8 cellular contexts compared by ENCODE assay signal in the genomic region with DNA sequence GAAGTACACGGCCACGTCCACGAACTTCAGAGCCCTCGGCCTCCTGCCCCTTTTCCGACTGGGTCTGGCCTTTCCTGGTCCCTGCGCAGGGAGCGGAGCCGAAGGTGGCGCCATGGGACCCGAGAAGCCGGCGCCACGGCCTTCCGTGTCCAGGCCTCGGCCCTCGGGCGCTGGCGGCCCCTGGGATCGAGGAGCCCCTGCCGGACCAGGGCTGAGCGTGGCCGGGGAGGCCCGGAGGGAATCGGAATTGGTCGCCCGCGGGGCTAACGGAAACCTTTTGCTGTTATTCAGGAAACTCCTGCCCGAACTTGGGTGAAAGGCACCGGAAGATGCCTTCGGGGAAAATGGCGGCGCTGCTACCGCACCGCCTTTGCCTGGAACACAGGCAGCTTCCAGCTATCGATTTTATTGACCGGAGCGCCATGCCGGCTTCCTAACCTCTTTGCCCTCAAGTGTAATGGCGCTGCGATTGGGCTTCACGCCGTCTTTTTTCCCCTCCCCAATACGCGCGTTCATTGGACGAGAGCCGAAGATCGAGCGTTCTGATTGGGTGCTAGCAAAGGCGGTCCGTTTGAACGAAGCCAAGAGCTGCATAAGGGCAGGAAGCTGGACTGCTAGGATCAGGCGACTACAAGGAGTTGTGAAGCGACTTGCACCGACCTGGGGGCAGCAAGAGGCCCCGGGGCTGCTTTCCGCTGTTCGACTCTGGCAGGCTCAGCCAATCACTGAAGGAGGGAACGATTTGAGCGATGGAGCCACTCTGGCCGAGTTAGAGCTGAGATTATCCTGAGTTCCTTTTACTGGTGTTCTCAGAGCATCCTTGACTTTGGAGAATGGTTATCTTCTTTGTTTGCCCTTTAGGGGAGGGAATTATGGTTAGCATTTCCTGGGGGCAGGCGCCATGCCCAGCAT. TPM values are rescaled to one million over a fixed set of nuclear protein-coding genes. Genes with fewer than 3 reads are reported as not detected.
A peak's percentile ranks its signal among the peaks of the same experiment; 100 is the strongest.
DNase-seq lines count a peak whose midpoint lies in the region; FAIRE-seq and TF ChIP-seq lines count a peak whose summit lies in the region.

A gene (minus strand): TSS at position 462 of the 912 bp plus-strand sequence. CDS start 348 bp downstream, at position 114.

- H3K9me3 Mint-ChIP-seq in nephron: no peaks in the 10 kb centered on the region
- H3K9me3 Mint-ChIP-seq in stimulated activated naive CD8-positive, alpha-beta T cell treated with anti-CD3 and anti-CD28 coated beads, Interleukin-15, Interleukin-2, amounts not matched to agents 100 ng/mL and 50 ng/mL, for 24 hours: no peaks in the 10 kb centered on the region

- TF ChIP-seq CTCF in fibroblast of the aortic adventitia (IDR thresholded peaks at IDR 0.05; ENCODE audit: insufficient read depth, low read length) (no peak), nephron (IDR thresholded peaks at IDR 0.05; ENCODE audit: unreplicated experiment in 3 of 3) (no peak)

- H3K27ac Mint-ChIP-seq in nephron: peak within 1 kb of the TSS; percentile 98 to 99 (median 98)
- H3K27ac Mint-ChIP-seq in stimulated activated naive CD8-positive, alpha-beta T cell treated with anti-CD3 and anti-CD28 coated beads, Interleukin-15, Interleukin-2, amounts not matched to agents 100 ng/mL and 50 ng/mL, for 24 hours: peak within 1 kb of the TSS; percentile 96

- peak; percentile 77 for FAIRE-seq in H54 (lab: Jason Lieb, UNC)

- peaks cover 22% of the 10 kb centered on the region for H3K36me3 Mint-ChIP-seq in nephron (ENCODE audit: low read depth)
- H3K36me3 Mint-ChIP-seq in stimulated activated naive CD8-positive, alpha-beta T cell treated with anti-CD3 and anti-CD28 coated beads, Interleukin-15, Interleukin-2, amounts not matched to agents 100 ng/mL and 50 ng/mL, for 24 hours (ENCODE audit: low read depth): peaks cover 22% of the 10 kb centered on the region

- H3K4me3 ChIP-seq in fibroblast of the aortic adventitia (ENCODE audit: low read depth, low read length): peak within 1 kb of the TSS; percentile 89

- peak; percentile 97 for DNase-seq in EL
- peak; percentile 92 for DNase-seq in H54 (ENCODE audit: insufficient read length, low spot score)
- peak; percentile 91 for DNase-seq in M059J (ENCODE audit: low read depth)
- peak; percentile 98 for DNase-seq in SHP77 (lab: John Stamatoyannopoulos, UW)
- DNase-seq in activated effector memory CD4-positive, alpha-beta T cell treated with Interleukin-2 at 50 U/mL for 16 hours: peak; percentile 92
- DNase-seq in fibroblast of the aortic adventitia (ENCODE audit: low read depth): peak; percentile 98

- TF ChIP-seq POLR2A in H54 (IDR thresholded peaks at IDR 0.05; ENCODE audit: low read depth, low read length): peak; percentile 39; the same call in 1 of the 2 replicates

- H3K4me3 Mint-ChIP-seq in nephron: peak within 1 kb of the TSS; percentile 88 to 94 (median 90)
- peak within 1 kb of the TSS; percentile 84 for H3K4me3 Mint-ChIP-seq in stimulated activated naive CD8-positive, alpha-beta T cell treated with anti-CD3 and anti-CD28 coated beads, Interleukin-15, Interleukin-2, amounts not matched to agents 100 ng/mL and 50 ng/mL, for 24 hours

- no peaks in the 10 kb centered on the region for H3K27me3 Mint-ChIP-seq in nephron (ENCODE audit: low read depth)
- H3K27me3 Mint-ChIP-seq in stimulated activated naive CD8-positive, alpha-beta T cell treated with anti-CD3 and anti-CD28 coated beads, Interleukin-15, Interleukin-2, amounts not matched to agents 100 ng/mL and 50 ng/mL, for 24 hours: no peaks in the 10 kb centered on the region

- peaks cover 6% of the 10 kb centered on the region for H3K4me1 Mint-ChIP-seq in nephron
- H3K4me1 Mint-ChIP-seq in stimulated activated naive CD8-positive, alpha-beta T cell treated with anti-CD3 and anti-CD28 coated beads, Interleukin-15, Interleukin-2, amounts not matched to agents 100 ng/mL and 50 ng/mL, for 24 hours (ENCODE audit: low read depth): peaks cover 20% of the 10 kb centered on the region

RNA-seq across cellular contexts. Expression of the gene that starts here (rescaled TPM):
- total RNA-seq in M059J (2014; rRNA removed; shearing (Covaris generic)): 9.9 and 12.7 TPM in 2 replicates
- total RNA-seq in fibroblast of the aortic adventitia (ENCODE audit: low replicate concordance): 7.0 and 8.1 TPM in 2 replicates

Comparison
In these comparisons a context has a peak if more than half of its experiments do, and no peak if none do; other contexts are left out.
1. Peak in every context shown above with its lines: DNase-seq and H3K4me3 ChIP-seq.